In the genomic region with DNA sequence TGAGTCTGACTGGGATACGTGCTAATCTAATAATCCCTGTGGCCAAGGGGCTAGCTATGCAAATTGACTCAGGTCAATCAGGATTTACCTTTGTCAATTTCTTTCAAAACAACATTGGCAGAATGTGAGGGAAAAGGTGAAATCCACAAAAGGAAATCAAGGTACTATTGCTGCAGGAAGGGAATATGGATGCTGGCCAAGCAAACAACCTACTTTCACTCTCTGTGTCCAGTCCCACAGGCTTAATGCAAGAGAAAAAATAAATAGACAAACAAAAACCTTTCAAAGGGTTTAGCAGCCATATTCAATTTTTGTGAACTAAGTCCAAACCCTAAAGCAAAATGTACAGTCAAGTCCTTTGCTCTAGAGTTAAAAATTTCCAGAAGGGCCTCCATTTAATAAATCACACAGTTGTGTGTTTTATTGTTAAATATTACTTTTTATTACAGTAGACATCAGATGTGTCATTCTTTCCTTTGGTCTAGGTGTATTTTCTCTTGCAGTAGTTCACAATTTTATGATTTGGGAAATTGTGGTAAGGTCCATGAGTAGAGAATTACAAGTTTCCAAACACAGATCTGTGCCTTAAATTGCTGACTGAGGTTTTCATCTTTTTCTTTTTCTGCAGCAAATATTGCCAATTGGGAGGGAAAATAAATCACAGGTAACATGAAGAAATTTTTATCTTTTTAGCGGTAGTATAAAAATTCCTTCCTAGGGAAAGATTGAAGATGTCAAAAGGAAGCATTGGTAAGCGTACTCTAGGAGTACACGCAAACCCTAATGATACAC, we compare ENCODE assay signal across 37 cellular contexts.
"Had no signal": no experiment of that assay in that cellular context is flagged by ENCODE, and none has a peak within 500 bp of the region (broad histone marks: within the 10 kb centered on the region; RNA-seq: fewer than 3 reads in every experiment).

No MANE protein-coding gene starts in this region.

- H3K4me1 Mint-ChIP-seq: activated B cell treated with CpG ODN at 0.5 μM for 24 hours; activated CD4-positive, alpha-beta memory T cell treated with anti-CD3 and anti-CD28 coated beads, Interleukin-2, amount 10 ng/mL, durations not matched to agents 7 days and 5 days; activated CD8-positive, alpha-beta memory T cell treated with anti-CD3 and anti-CD28 coated beads, Interleukin-2, amount 10 ng/mL, durations not matched to agents 7 days and 5 days; activated naive CD4-positive, alpha-beta T cell treated with anti-CD3 and anti-CD28 coated beads, Interleukin-2, amount 10 ng/mL, durations not matched to agents 7 days and 5 days; activated naive CD8-positive, alpha-beta T cell treated with anti-CD3 and anti-CD28 coated beads, Interleukin-2, amount 50 U/mL, for 24 hours had no signal

- H3K36me3 Mint-ChIP-seq: activated CD8-positive, alpha-beta memory T cell treated with anti-CD3 and anti-CD28 coated beads, Interleukin-2, amount 10 ng/mL, durations not matched to agents 7 days and 5 days; activated naive CD4-positive, alpha-beta T cell treated with anti-CD3 and anti-CD28 coated beads, Interleukin-2, amount 10 ng/mL, durations not matched to agents 7 days and 5 days; activated naive CD8-positive, alpha-beta T cell; brain had no signal

- H2AFZ ChIP-seq: PC-9 had no signal

- H3K27ac ChIP-seq: PC-9, RWPE1, VCaP had no signal

- H3K4me3 Mint-ChIP-seq: activated B cell treated with CpG ODN at 0.5 μM for 24 hours; activated CD4-positive, alpha-beta memory T cell treated with anti-CD3 and anti-CD28 coated beads, Interleukin-2, amount 10 ng/mL, durations not matched to agents 7 days and 5 days; activated CD8-positive, alpha-beta memory T cell treated with anti-CD3 and anti-CD28 coated beads, Interleukin-2, amount 10 ng/mL, durations not matched to agents 7 days and 5 days; activated naive CD4-positive, alpha-beta T cell treated with anti-CD3 and anti-CD28 coated beads, Interleukin-2, amount 10 ng/mL, durations not matched to agents 7 days and 5 days; activated naive CD8-positive, alpha-beta T cell; activated naive CD8-positive, alpha-beta T cell treated with anti-CD3 and anti-CD28 coated beads, Interleukin-2, amount 50 U/mL, for 24 hours; brain had no signal

- FAIRE-seq: bronchial epithelial cell, RCC 7860 had no signal

- H3K4me3 ChIP-seq: PC-9 had no signal

- H3K27me3 Mint-ChIP-seq: activated B cell treated with CpG ODN at 0.5 μM for 24 hours; activated naive CD4-positive, alpha-beta T cell treated with anti-CD3 and anti-CD28 coated beads, Interleukin-2, amount 10 ng/mL, durations not matched to agents 7 days and 5 days; brain had no signal

- H3K4me2 ChIP-seq: PC-9 had no signal

- DNase-seq: activated B cell treated with CpG ODN at 0.5 μM for 24 hours; activated CD4-positive, alpha-beta memory T cell treated with anti-CD3 and anti-CD28 coated beads, Interleukin-2, amount 10 ng/mL, durations not matched to agents 7 days and 5 days; activated CD4-positive, alpha-beta T cell treated with anti-CD3 and anti-CD28 coated beads for 1 hour; activated CD4-positive, alpha-beta T cell treated with anti-CD3 and anti-CD28 coated beads for 48 hours; activated CD8-positive, alpha-beta memory T cell treated with anti-CD3 and anti-CD28 coated beads for 24 hours; activated CD8-positive, alpha-beta memory T cell treated with anti-CD3 and anti-CD28 coated beads, Interleukin-2, amount 10 ng/mL, durations not matched to agents 7 days and 5 days; activated CD8-positive, alpha-beta memory T cell treated with anti-CD3 and anti-CD28 coated beads, Interleukin-2, amount 50 U/mL, for 48 hours; activated effector memory CD4-positive, alpha-beta T cell treated with Interleukin-2 at 50 U/mL for 16 hours; activated naive CD4-positive, alpha-beta T cell treated with anti-CD3 and anti-CD28 coated beads, Interleukin-2, amount 10 ng/mL, durations not matched to agents 7 days and 5 days; activated naive CD8-positive, alpha-beta T cell treated with anti-CD3 and anti-CD28 coated beads, Interleukin-2, amount 50 U/mL, for 24 hours; activated T-cell treated with anti-CD3 and anti-CD28 coated beads, Interleukin-2, amount 50 U/mL, for 48 hours; anterior cingulate cortex; caudate nucleus; cerebellar nuclear complex; NCI-H1092 treated with DMSO at 0.1 percent for 48 hours; NCI-H1417; NCI-H187 treated with DMSO at 0.1 percent for 48 hours; NCI-H2081; NCI-H2171 treated with DMSO at 0.1 percent for 48 hours; NCI-H2227 treated with DMSO at 0.1 percent for 48 hours; NCI-H446; NCI-H510A treated with DMSO at 0.1 percent for 48 hours; NCI-H526 treated with DMSO at 0.1 percent for 48 hours; NCI-H774; PC-9; SIG-M5; T-helper 1 cell; T-helper 2 cell; T-helper 9 cell had no signal

- H3K9me3 Mint-ChIP-seq: activated CD4-positive, alpha-beta memory T cell treated with anti-CD3 and anti-CD28 coated beads, Interleukin-2, amount 10 ng/mL, durations not matched to agents 7 days and 5 days; activated naive CD4-positive, alpha-beta T cell treated with anti-CD3 and anti-CD28 coated beads, Interleukin-2, amount 10 ng/mL, durations not matched to agents 7 days and 5 days; activated naive CD8-positive, alpha-beta T cell treated with anti-CD3 and anti-CD28 coated beads, Interleukin-2, amount 50 U/mL, for 24 hours; brain had no signal

- ATAC-seq: activated CD8-positive, alpha-beta memory T cell treated with anti-CD3 and anti-CD28 coated beads, Interleukin-2, amount 10 ng/mL, durations not matched to agents 7 days and 5 days; activated naive CD8-positive, alpha-beta T cell treated with anti-CD3 and anti-CD28 coated beads, Interleukin-2, amount 50 U/mL, for 24 hours; Right ventricle myocardium inferior; SK-N-SH treated with all-trans-retinoic acid at 6 μM for 48 hours had no signal

- H3K27ac Mint-ChIP-seq: activated B cell treated with CpG ODN at 0.5 μM for 24 hours; activated CD4-positive, alpha-beta memory T cell treated with anti-CD3 and anti-CD28 coated beads, Interleukin-2, amount 10 ng/mL, durations not matched to agents 7 days and 5 days; activated CD8-positive, alpha-beta memory T cell treated with anti-CD3 and anti-CD28 coated beads, Interleukin-2, amount 10 ng/mL, durations not matched to agents 7 days and 5 days; activated naive CD4-positive, alpha-beta T cell treated with anti-CD3 and anti-CD28 coated beads, Interleukin-2, amount 10 ng/mL, durations not matched to agents 7 days and 5 days; activated naive CD8-positive, alpha-beta T cell; activated naive CD8-positive, alpha-beta T cell treated with anti-CD3 and anti-CD28 coated beads, Interleukin-2, amount 50 U/mL, for 24 hours had no signal
